In genomic region chr11:70660059-70660888, GRCh38 we compare ENCODE assay signal across 19 cellular contexts.
DNase-seq lines count a peak whose midpoint lies in the region; FAIRE-seq and TF ChIP-seq lines count a peak whose summit lies in the region.
"Had no signal": no experiment of that assay in that cellular context is flagged by ENCODE, and none has a peak within 500 bp of the region (broad histone marks: within the 10 kb centered on the region; RNA-seq: fewer than 3 reads in every experiment).

No MANE protein-coding gene starts in this region.

- TF ChIP-seq POLR2A in H1 (IDR thresholded peaks at IDR 0.05; ENCODE audit: control extremely low read depth in 1 of 2, low read depth in 2 of 2, low read length in 2 of 2): no peak
- no peak for TF ChIP-seq POLR2A in uterus (IDR thresholded peaks at IDR 0.05)

- H2AK5ac ChIP-seq in H1 (ENCODE audit: low read depth, low read length) (no peak overlapping the region; the same call in 1 of the 2 replicates), neuronal stem cell (ENCODE audit: low read depth, low read length) (peak overlapping the region; percentile 86)

- H3K18ac ChIP-seq in H1 (ENCODE audit: extremely low read depth, low read length): no peak overlapping the region
- peak overlapping the region; percentile 82 for H3K18ac ChIP-seq in neuronal stem cell (ENCODE audit: low read length)

- H2BK12ac ChIP-seq in H1 (ENCODE audit: low read depth, low read length): 0 out of 2 replicates have a peak overlapping the region, but pooled peaks have one; percentile 23
- H2BK12ac ChIP-seq in neuronal stem cell (ENCODE audit: low read length): peak overlapping the region; percentile 50

- intact Hi-C loops in OCI-LY7 (cut with micrococcal nuclease; ENCODE audit: unreplicated experiment): no loop called here
- intact Hi-C loops in uterus (cut with DNase I; ENCODE audit: low total_unique reads): no loop called here

- H3K23me2 ChIP-seq in H1 (ENCODE audit: low read depth, low read length): peaks cover 6% of the 10 kb centered on the region; the same call in 1 of the 2 replicates

- H3K79me1 ChIP-seq in H1 (ENCODE audit: low read depth, low read length) (peaks cover 10% of the 10 kb centered on the region), neuronal stem cell (ENCODE audit: low read depth, low read length) (peaks cover 4% of the 10 kb centered on the region)

- H3K4me3 ChIP-seq in BLaER1 treated with 17β-estradiol and CSF1 and Interleukin-3, amounts not matched to agents 10 nM and 100 nM: no peak overlapping the region
- H3K4me3 ChIP-seq in H1 (ENCODE audit: extremely low read depth in 1 of 4, insufficient read depth in 2 of 4, low read depth in 3 of 4, low read length in 4 of 4) (no peak overlapping the region), neuronal stem cell (ENCODE audit: low read length in 2 of 2) (peak overlapping the region; percentile 5 to 54), OCI-LY7 (ENCODE audit: low read depth, low read length, poor library complexity, severe bottlenecking) (no peak overlapping the region), uterus (no peak overlapping the region)
- H3K4me3 ChIP-seq: HAP-1 had no signal

- H3K9me3 ChIP-seq in BLaER1 treated with 17β-estradiol and CSF1 and Interleukin-3, amounts not matched to agents 10 nM and 100 nM (replicated peaks in 1 of 11): no peaks in the 10 kb centered on the region
- H3K9me3 ChIP-seq in H1 (ENCODE audit: insufficient read depth in 2 of 2, low read depth in 1 of 2, low read length in 1 of 2) (no peaks in the 10 kb centered on the region), neuronal stem cell (replicated peaks in 1 of 2; ENCODE audit: control insufficient read depth in 2 of 2, insufficient read depth in 1 of 2, low read depth in 1 of 2, low read length in 2 of 2) (no peaks in the 10 kb centered on the region), OCI-LY7 (ENCODE audit: low read length) (no peaks in the 10 kb centered on the region), uterus (no peaks in the 10 kb centered on the region)
- H3K9me3 ChIP-seq: HAP-1 had no signal

- no peak for TF ChIP-seq EP300 in H1 (IDR thresholded peaks at IDR 0.05; ENCODE audit: borderline replicate concordance in 1 of 2, low read depth in 2 of 2, low read length in 2 of 2)

- H3K4ac ChIP-seq in H1 (replicated peaks; ENCODE audit: insufficient read length, low read depth, low read length) (no peak overlapping the region), neuronal stem cell (ENCODE audit: low read length) (peak overlapping the region; percentile 45)

- H2BK120ac ChIP-seq in H1 (replicated peaks; ENCODE audit: low read depth, low read length) (no peak overlapping the region), neuronal stem cell (ENCODE audit: low read depth, low read length) (peak overlapping the region; percentile 9)

- H4K20me1 ChIP-seq in BLaER1 treated with 17β-estradiol and CSF1 and Interleukin-3, amounts not matched to agents 10 nM and 100 nM: peaks cover 0 to 48% (median 9%) of the 10 kb centered on the region in 11 experiments; a peak in 11 of 22 replicates
- H4K20me1 ChIP-seq in H1 (replicated peaks in 1 of 2; ENCODE audit: control insufficient read depth in 1 of 2, insufficient read depth in 2 of 2, low read length in 2 of 2): peaks cover 5 to 8% of the 10 kb centered on the region in 2 experiments
- H4K20me1 ChIP-seq in OCI-LY7 (ENCODE audit: insufficient read depth, low read length): no peaks in the 10 kb centered on the region

- H2BK5ac ChIP-seq in H1 (ENCODE audit: low read depth, low read length): no peak overlapping the region
- no peak overlapping the region for H2BK5ac ChIP-seq in neuronal stem cell (ENCODE audit: low read length)

- H3K9ac ChIP-seq in BLaER1 treated with 17β-estradiol and CSF1 and Interleukin-3, amounts not matched to agents 10 nM and 100 nM: no peak overlapping the region
- no peak overlapping the region for H3K9ac ChIP-seq in H1 (replicated peaks in 1 of 4; ENCODE audit: extremely low read depth in 1 of 4, low read depth in 3 of 4, low read length in 3 of 4)
- H3K9ac ChIP-seq in neuronal stem cell (ENCODE audit: low read depth, low read length, poor library complexity): no peak overlapping the region

- TF ChIP-seq RAD21 in H1 (IDR thresholded peaks at IDR 0.05 in 1 of 2, conservative IDR thresholded peaks at IDR 0.05 in 1 of 2; ENCODE audit: low read depth in 2 of 2, low read length in 2 of 2): no peak

- no peak overlapping the region for H3K56ac ChIP-seq in H1 (replicated peaks; ENCODE audit: insufficient read length, low read depth, low read length)

- no peak for TF ChIP-seq CTCF in H1 (IDR thresholded peaks at IDR 0.05; ENCODE audit: control extremely low read depth in 1 of 3, insufficient read depth in 1 of 3, low read depth in 1 of 3, low read length in 3 of 3)
- TF ChIP-seq CTCF in OCI-LY7 (conservative IDR thresholded peaks at IDR 0.05; ENCODE audit: low read length): no peak
- no peak for TF ChIP-seq CTCF in uterus (IDR thresholded peaks at IDR 0.05)

- no peak overlapping the region for H4K5ac ChIP-seq in H1 (ENCODE audit: insufficient read length, low read depth, low read length)

- H3K27me3 ChIP-seq in BLaER1 treated with 17β-estradiol and CSF1 and Interleukin-3, amounts not matched to agents 10 nM and 100 nM: peaks cover 46 to 62% (median 54%) of the 10 kb centered on the region in 11 experiments
- H3K27me3 ChIP-seq in H1 (replicated peaks in 1 of 4; ENCODE audit: control insufficient read depth in 3 of 4, extremely low read depth in 1 of 4, insufficient read depth in 3 of 4, low read length in 3 of 4) (no peaks in the 10 kb centered on the region; a peak in 1 of 7 replicates), neuronal stem cell (ENCODE audit: control insufficient read depth in 3 of 3, insufficient read depth in 3 of 3, low read depth in 1 of 3, low read length in 3 of 3) (no peaks in the 10 kb centered on the region), uterus (peaks cover 0 to 12% of the 10 kb centered on the region in 2 donors)

- no peaks in the 10 kb centered on the region for H3K36me3 ChIP-seq in BLaER1 treated with 17β-estradiol and CSF1 and Interleukin-3, amounts not matched to agents 10 nM and 100 nM
- H3K36me3 ChIP-seq in H1 (ENCODE audit: control insufficient read depth in 2 of 4, insufficient read depth in 4 of 4, low read length in 3 of 4) (no peaks in the 10 kb centered on the region; a peak in 1 of 8 replicates), neuronal stem cell (replicated peaks in 1 of 2; ENCODE audit: control insufficient read depth in 2 of 2, insufficient read depth in 2 of 2, low read length in 2 of 2) (peaks cover 0 to 21% of the 10 kb centered on the region in 2 donors), OCI-LY7 (ENCODE audit: insufficient read depth, low read length) (no peaks in the 10 kb centered on the region), uterus (no peaks in the 10 kb centered on the region)
- H3K36me3 ChIP-seq: HAP-1 had no signal

- DNase-seq in NCI-H2171 (lab: John Stamatoyannopoulos, UW): peak; percentile 47
- DNase-seq in H1 (ENCODE audit: low read depth in 1 of 2, low spot score in 2 of 2): no peak
- DNase-seq in neuronal stem cell (ENCODE audit: low spot score): no peak
- DNase-seq in OCI-LY7 (ENCODE audit: low spot score): no peak
- DNase-seq in stimulated activated CD4-positive, alpha-beta T cell treated with anti-CD3 and anti-CD28 coated beads, Interleukin-2, amount 100 ng/mL, for 48 hours: no peak
- DNase-seq in uterus: no peak
- DNase-seq in DMS53 (lab: John Stamatoyannopoulos, UW): no peak
- DNase-seq: COR-L47, NCI-H1436 treated with DMSO at 0.1 percent for 48 hours, NCI-H2081, NCI-H2227 treated with DMSO at 0.1 percent for 48 hours, NCI-H524, SHP77 treated with DMSO at 0.1 percent for 48 hours had no signal

- peaks cover 0 to 38% of the 10 kb centered on the region in 2 experiments; a peak in 2 of 4 replicates for H3K79me2 ChIP-seq in H1 (ENCODE audit: control insufficient read depth in 1 of 2, insufficient read depth in 2 of 2, low read length in 2 of 2)
- H3K79me2 ChIP-seq in OCI-LY7 (ENCODE audit: insufficient read depth, low read depth, low read length): no peaks in the 10 kb centered on the region

- peak overlapping the region in 9 of 11 experiments; percentile 15 to 51 (median 44); a peak in 13 of 22 replicates for H3K4me2 ChIP-seq in BLaER1 treated with 17β-estradiol and CSF1 and Interleukin-3, amounts not matched to agents 10 nM and 100 nM
- H3K4me2 ChIP-seq in H1 (ENCODE audit: insufficient read depth in 1 of 2, low read depth in 2 of 2, low read length in 2 of 2) (peak overlapping the region; percentile 79 to 89; a peak in 2 of 4 replicates), neuronal stem cell (ENCODE audit: insufficient read depth, low read length, poor library complexity, severe bottlenecking) (no peak overlapping the region), OCI-LY7 (ENCODE audit: low read length) (no peak overlapping the region)

- 0 out of 2 replicates have a peak overlapping the region, but pooled peaks have one; percentile 49 for H2BK15ac ChIP-seq in H1 (ENCODE audit: low read length)
- H2BK15ac ChIP-seq in neuronal stem cell (ENCODE audit: low read length): peak overlapping the region; percentile 66

- 92% methylated on average over 12 of the region's 14 CpGs; no CpG with 5 or more reads in 1 of the 2 experiments for WGBS in H1 (ENCODE audit: extremely low coverage in 1 of 2, insufficient coverage in 1 of 2, insufficient read length in 1 of 2, insufficient replicate concordance in 2 of 2, low coverage in 1 of 2, low lambda C conversion rate in 2 of 2, missing lambda C conversion rate in 1 of 2), 2 experiments
- no CpG with 5 or more reads among the region's 14 CpGs for WGBS in neuronal stem cell (ENCODE audit: extremely low coverage in 2 of 2, insufficient read length in 2 of 2, insufficient replicate concordance in 1 of 2), 2 donors

- CTCF ChIA-PET in H1 (lab: Charles Lee; ENCODE audit: partially characterized antibody): interaction anchor here (0.7 to 1.4 kb wide), 5 partner anchors 75 to 552 kb away, joined by 3 to 4 read pairs (median 3); no protein-coding TSS in a partner anchor
- CTCF ChIA-PET in OCI-LY7 (lab: Charles Lee; ENCODE audit: unreplicated experiment): no interaction called here

- H3K14ac ChIP-seq in H1 (ENCODE audit: insufficient read length) (no peak overlapping the region), neuronal stem cell (ENCODE audit: low read length) (peak overlapping the region; percentile 76)

- H4K8ac ChIP-seq in H1 (ENCODE audit: extremely low read depth, insufficient read depth, low read length) (no peak overlapping the region), neuronal stem cell (ENCODE audit: low read depth, low read length) (no peak overlapping the region)

- no peak for FAIRE-seq in H1 (lab: Jason Lieb, UNC)
- FAIRE-seq: A204.1, HTR-8/SVneo had no signal

- POLR2A ChIA-PET in H1 (lab: Charles Lee; ENCODE audit: partially characterized antibody) (interaction anchor here (2.1 to 4.9 kb wide), 2 partner anchors 10 to 15 kb away, joined by 6 to 25 read pairs; no protein-coding TSS in a partner anchor), OCI-LY7 (lab: Charles Lee) (no interaction called here)

- no peak overlapping the region for H3K27ac ChIP-seq in BLaER1 treated with 17β-estradiol and CSF1 and Interleukin-3, amounts not matched to agents 10 nM and 100 nM
- H3K27ac ChIP-seq in H1 (ENCODE audit: low read depth, low read length) (no peak overlapping the region), neuronal stem cell (replicated peaks; ENCODE audit: low read length) (no peak overlapping the region), OCI-LY7 (ENCODE audit: low read depth, low read length, poor library complexity, severe bottlenecking) (no peak overlapping the region), uterus (no peak overlapping the region)
- H3K27ac ChIP-seq: C4-2B, HL-60 had no signal

- no TSS peak for BruUV-seq in OCI-LY7 (replicated peaks; lab: Mats Ljungman, UMichigan)

- peak overlapping the region; percentile 9; the same call in 1 of the 2 replicates for H2BK20ac ChIP-seq in H1 (ENCODE audit: low read length)

- no peaks in the 10 kb centered on the region for H3K9me2 ChIP-seq in OCI-LY7 (ENCODE audit: insufficient read depth, low read length)

- H2AFZ ChIP-seq in H1 (ENCODE audit: low read length) (no peak overlapping the region), neuronal stem cell (ENCODE audit: low read length) (no peak overlapping the region), OCI-LY7 (ENCODE audit: low read length) (no peak overlapping the region)

- H3K23ac ChIP-seq in H1 (ENCODE audit: insufficient read length): no peak overlapping the region
- no peak overlapping the region for H3K23ac ChIP-seq in neuronal stem cell (ENCODE audit: low read depth, low read length, poor library complexity)

- peaks cover 0 to 44% (median 32%) of the 10 kb centered on the region in 10 experiments; a peak in 14 of 20 replicates for H3K4me1 ChIP-seq in BLaER1 treated with 17β-estradiol and CSF1 and Interleukin-3, amounts not matched to agents 10 nM and 100 nM
- peaks cover 13 to 32% (median 23%) of the 10 kb centered on the region in 4 experiments for H3K4me1 ChIP-seq in H1 (replicated peaks in 1 of 4; ENCODE audit: control insufficient read depth in 3 of 4, insufficient read depth in 4 of 4, low read length in 3 of 4)
- H3K4me1 ChIP-seq in neuronal stem cell (ENCODE audit: control insufficient read depth in 2 of 2, insufficient read depth in 1 of 2, low read depth in 1 of 2, low read length in 2 of 2): peaks cover 25 to 49% of the 10 kb centered on the region in 2 donors
- no peaks in the 10 kb centered on the region for H3K4me1 ChIP-seq in OCI-LY7 (ENCODE audit: insufficient read depth, low read length, poor library complexity, severe bottlenecking)
- H3K4me1 ChIP-seq in uterus: peaks cover 0 to 6% of the 10 kb centered on the region in 2 donors
- H3K4me1 ChIP-seq: HAP-1 had no signal

- H4K91ac ChIP-seq in H1 (replicated peaks; ENCODE audit: insufficient read length, low read length) (peak overlapping the region; percentile 31), neuronal stem cell (ENCODE audit: low read depth, low read length, poor library complexity) (no peak overlapping the region)

Comparison
In these comparisons a context has a peak if more than half of its experiments do, and no peak if none do; other contexts are left out.
1. H3K4me2 ChIP-seq: peak in BLaER1 treated with 17β-estradiol and CSF1 and Interleukin-3, amounts not matched to agents 10 nM and 100 nM (9 of 11) and H1 (2 of 2); none in neuronal stem cell (single experiment) and OCI-LY7 (single experiment).
2. H3K4me3 ChIP-seq: peak in neuronal stem cell (2 of 2); none in BLaER1 treated with 17β-estradiol and CSF1 and Interleukin-3, amounts not matched to agents 10 nM and 100 nM (0 of 10), H1 (0 of 4), OCI-LY7 (single experiment) and uterus (0 of 2).